In genomic region chr9:128218172-128218517, GRCh38 we compare ENCODE assay signal across 9 cellular contexts. TPM values are rescaled to one million over a fixed set of nuclear protein-coding genes. Genes with fewer than 3 reads are reported as not detected.
DNase-seq lines count a peak whose midpoint lies in the region; ATAC-seq, FAIRE-seq and TF ChIP-seq lines count a peak whose summit lies in the region.
"Had no signal": no experiment of that assay in that cellular context is flagged by ENCODE, and none has a peak within 500 bp of the region (broad histone marks: within the 10 kb centered on the region; RNA-seq: fewer than 3 reads in every experiment).

No MANE protein-coding gene starts in this region.

- BruUV-seq in Panc1 (replicated peaks; lab: Mats Ljungman, UMichigan) (no TSS peak), PC-9 (replicated peaks; lab: Mats Ljungman, UMichigan) (no TSS peak)

- no peaks in the 10 kb centered on the region; the same call in none of the 2 replicates for H3K79me1 ChIP-seq in H1 (ENCODE audit: low read depth, low read length)

- no peak for ATAC-seq in CD4-positive, alpha-beta T cell (ENCODE audit: poor library complexity)
- ATAC-seq in Panc1 (no peak), GM21423 (IDR thresholded peaks at IDR 0.05; ENCODE audit: unreplicated experiment) (no peak), HG02798 (IDR thresholded peaks at IDR 0.05; ENCODE audit: poor library complexity, unreplicated experiment) (no peak)

- DNase-seq in CD4-positive, alpha-beta T cell, result no peak
- DNase-seq in Panc1 (ENCODE audit: low read depth, low spot score) (no peak), H1 (ENCODE audit: low read depth in 1 of 2, low spot score in 2 of 2) (no peak), PC-9 (no peak), inferior parietal cortex (ENCODE audit: extremely low spot score) (no peak)
- DNase-seq: GF-D8 had no signal

- no peak overlapping the region for H3K27ac ChIP-seq in CD4-positive, alpha-beta T cell (ENCODE audit: low read depth, low read length)
- H3K27ac ChIP-seq in Panc1 (ENCODE audit: low read length) (no peak overlapping the region), H1 (ENCODE audit: low read depth, low read length) (no peak overlapping the region), neutrophil (no peak overlapping the region), PC-9 (no peak overlapping the region)

- H3K18ac ChIP-seq in H1 (ENCODE audit: extremely low read depth, low read length), result no peak overlapping the region; the same call in 1 of the 2 replicates

- intact Hi-C loops in CD4-positive, alpha-beta T cell (cut with DNase I, micrococcal nuclease), result loop anchor here in 1 of 2 experiments (2.0 kb wide), 2 partner anchors 13 to 33 kb away; no protein-coding TSS in a partner anchor
- intact Hi-C loops in Panc1 (cut with micrococcal nuclease; ENCODE audit: unreplicated experiment) (no loop called here), PC-9 (cut with micrococcal nuclease; ENCODE audit: unreplicated experiment) (no loop called here)

- H3K4me3 ChIP-seq in Panc1 (ENCODE audit: low read depth in 2 of 2, low read length in 2 of 2) (peak overlapping the region; percentile 27 to 48), H1 (ENCODE audit: extremely low read depth in 1 of 4, insufficient read depth in 2 of 4, low read depth in 3 of 4, low read length in 4 of 4) (peak overlapping the region; percentile 6 to 51 (median 18); a peak in 6 of 8 replicates), neutrophil (ENCODE audit: low read depth in 1 of 2, low read length in 1 of 2) (peak overlapping the region; percentile 48 to 51), PC-9 (no peak overlapping the region)

- peak overlapping the region; percentile 67; the same call in 1 of the 2 replicates for H2BK5ac ChIP-seq in H1 (ENCODE audit: low read depth, low read length)

- H3K14ac ChIP-seq in H1 (ENCODE audit: insufficient read length), result no peak overlapping the region

- no peak overlapping the region for H2BK120ac ChIP-seq in H1 (replicated peaks; ENCODE audit: low read depth, low read length)

- WGBS in H1 (ENCODE audit: extremely low coverage in 1 of 2, insufficient coverage in 1 of 2, insufficient read length in 1 of 2, insufficient replicate concordance in 2 of 2, low coverage in 1 of 2, low lambda C conversion rate in 2 of 2, missing lambda C conversion rate in 1 of 2), 2 experiments, result 60% methylated on average over 11 of the region's 11 CpGs; no CpG with 5 or more reads in 1 of the 2 experiments

- no peaks in the 10 kb centered on the region; the same call in 1 of the 2 replicates for H3K4me1 ChIP-seq in Panc1 (ENCODE audit: control insufficient read depth, insufficient read depth, low read length)
- H3K4me1 ChIP-seq in H1 (replicated peaks in 1 of 4; ENCODE audit: control insufficient read depth in 3 of 4, insufficient read depth in 4 of 4, low read length in 3 of 4), result peaks cover 0 to 12% (median 5%) of the 10 kb centered on the region in 4 experiments; a peak in 5 of 7 replicates
- H3K4me1 ChIP-seq in neutrophil (ENCODE audit: control insufficient read depth in 1 of 2, insufficient read depth in 1 of 2, low read depth in 1 of 2, low read length in 1 of 2), result peaks cover 13 to 18% of the 10 kb centered on the region in 2 experiments
- peaks cover 10% of the 10 kb centered on the region for H3K4me1 ChIP-seq in PC-9 (replicated peaks; ENCODE audit: insufficient read depth)

- no peak for TF ChIP-seq EP300 in H1 (IDR thresholded peaks at IDR 0.05; ENCODE audit: borderline replicate concordance in 1 of 2, low read depth in 2 of 2, low read length in 2 of 2)

- H3K9me2 ChIP-seq in PC-9 (ENCODE audit: insufficient read depth), result no peaks in the 10 kb centered on the region

- no peaks in the 10 kb centered on the region for H3K27me3 ChIP-seq in CD4-positive, alpha-beta T cell (ENCODE audit: control insufficient read depth, insufficient read depth, low read length)
- H3K27me3 ChIP-seq in Panc1 (ENCODE audit: control insufficient read depth, insufficient read depth, low read length) (no peaks in the 10 kb centered on the region), H1 (replicated peaks in 1 of 4; ENCODE audit: control insufficient read depth in 3 of 4, extremely low read depth in 1 of 4, insufficient read depth in 3 of 4, low read length in 3 of 4) (no peaks in the 10 kb centered on the region), neutrophil (peaks cover 7% of the 10 kb centered on the region), PC-9 (ENCODE audit: insufficient read depth, low read depth) (no peaks in the 10 kb centered on the region)

- no peak overlapping the region for H3K23ac ChIP-seq in H1 (ENCODE audit: insufficient read length)

- no peak overlapping the region for H2AFZ ChIP-seq in H1 (ENCODE audit: low read length)
- no peak overlapping the region for H2AFZ ChIP-seq in PC-9

- TF ChIP-seq POLR2A in H1 (IDR thresholded peaks at IDR 0.05; ENCODE audit: control extremely low read depth in 1 of 2, low read depth in 2 of 2, low read length in 2 of 2), result no peak

- 0 out of 2 replicates have a peak overlapping the region, but pooled peaks have one; percentile 4 for H2BK12ac ChIP-seq in H1 (ENCODE audit: low read depth, low read length)

- no peaks in the 10 kb centered on the region for H3K9me3 ChIP-seq in CD4-positive, alpha-beta T cell (ENCODE audit: control insufficient read depth, low read length)
- H3K9me3 ChIP-seq in Panc1 (ENCODE audit: control insufficient read depth, insufficient read depth, low read depth, low read length) (no peaks in the 10 kb centered on the region), H1 (ENCODE audit: insufficient read depth in 2 of 2, low read depth in 1 of 2, low read length in 1 of 2) (no peaks in the 10 kb centered on the region), neutrophil (no peaks in the 10 kb centered on the region), PC-9 (ENCODE audit: insufficient read depth, low read depth) (no peaks in the 10 kb centered on the region)

- CTCF ChIA-PET in CD4-positive, alpha-beta T cell (lab: Charles Lee), result interaction anchor here (1.0 kb wide), 1 partner anchor 32 kb away, joined by 3 read pairs; no protein-coding TSS in a partner anchor
- CTCF ChIA-PET in Panc1 (lab: Charles Lee), result no interaction called here
- CTCF ChIA-PET in H1 (lab: Charles Lee; ENCODE audit: partially characterized antibody), result interaction anchor here (0.6 to 3.3 kb wide), 11 partner anchors 9 to 120 kb away, joined by 3 to 14 read pairs (median 4); no protein-coding TSS in a partner anchor
- CTCF ChIA-PET in PC-9 (lab: Charles Lee), result no interaction called here

- no peak overlapping the region for H3K9ac ChIP-seq in H1 (replicated peaks in 1 of 4; ENCODE audit: extremely low read depth in 1 of 4, low read depth in 3 of 4, low read length in 3 of 4)

- H3K79me2 ChIP-seq in H1 (ENCODE audit: control insufficient read depth in 1 of 2, insufficient read depth in 2 of 2, low read length in 2 of 2), result no peaks in the 10 kb centered on the region
- H3K79me2 ChIP-seq in PC-9 (ENCODE audit: low read depth), result no peaks in the 10 kb centered on the region

- no peaks in the 10 kb centered on the region for H3K36me3 ChIP-seq in Panc1 (ENCODE audit: control insufficient read depth, insufficient read depth, low read length)
- peaks cover 6 to 18% (median 12%) of the 10 kb centered on the region in 4 experiments for H3K36me3 ChIP-seq in H1 (ENCODE audit: control insufficient read depth in 2 of 4, insufficient read depth in 4 of 4, low read length in 3 of 4)
- no peaks in the 10 kb centered on the region for H3K36me3 ChIP-seq in neutrophil
- no peaks in the 10 kb centered on the region for H3K36me3 ChIP-seq in PC-9 (ENCODE audit: low read depth)

- H3K4me2 ChIP-seq in H1 (ENCODE audit: insufficient read depth in 1 of 2, low read depth in 2 of 2, low read length in 2 of 2) (peak overlapping the region; percentile 65 to 75), PC-9 (no peak overlapping the region)

- peak overlapping the region; percentile 69 for H3K4me3 Mint-ChIP-seq in CD4-positive, alpha-beta T cell

- H3K23me2 ChIP-seq in H1 (ENCODE audit: low read depth, low read length), result 0 out of 2 replicates have a peak, but pooled peaks cover 2% of the 10 kb centered on the region

- H2BK15ac ChIP-seq in H1 (ENCODE audit: low read length), result no peak overlapping the region

- peak overlapping the region; percentile 67; the same call in 1 of the 2 replicates for H2AK5ac ChIP-seq in H1 (ENCODE audit: low read depth, low read length)

- H2BK20ac ChIP-seq in H1 (ENCODE audit: low read length), result no peak overlapping the region

- H4K8ac ChIP-seq in H1 (ENCODE audit: extremely low read depth, insufficient read depth, low read length), result peak overlapping the region; percentile 41; the same call in 1 of the 2 replicates

- H4K5ac ChIP-seq in H1 (ENCODE audit: insufficient read length, low read depth, low read length), result no peak overlapping the region

- FAIRE-seq in H1 (lab: Jason Lieb, UNC), result no peak

- H3K9me3 Mint-ChIP-seq in CD4-positive, alpha-beta T cell, result no peaks in the 10 kb centered on the region

- H3K4me1 Mint-ChIP-seq in CD4-positive, alpha-beta T cell (ENCODE audit: low read depth), result peaks cover 12% of the 10 kb centered on the region

- in situ Hi-C loops in Panc1 (cut with HindIII; ENCODE audit: low pct_unique_long_range_greater_than_20kb, low sequenced_read_pairs), result no loop called here

- H3F3A ChIP-seq in PC-9 (ENCODE audit: insufficient read depth, low read depth), result peaks cover 7% of the 10 kb centered on the region; the same call in 1 of the 2 replicates

- H3K36me3 Mint-ChIP-seq in CD4-positive, alpha-beta T cell (ENCODE audit: low read depth), result no peaks in the 10 kb centered on the region

- no peak overlapping the region for H3K4ac ChIP-seq in H1 (replicated peaks; ENCODE audit: insufficient read length, low read depth, low read length)

- H4K20me1 ChIP-seq in H1 (replicated peaks in 1 of 2; ENCODE audit: control insufficient read depth in 1 of 2, insufficient read depth in 2 of 2, low read length in 2 of 2) (peaks cover 1 to 13% of the 10 kb centered on the region in 2 experiments), PC-9 (ENCODE audit: insufficient read depth) (no peaks in the 10 kb centered on the region)

- no peak overlapping the region for H4K91ac ChIP-seq in H1 (replicated peaks; ENCODE audit: insufficient read length, low read length)

- POLR2A ChIA-PET in CD4-positive, alpha-beta T cell (lab: Charles Lee), result interaction anchor here (0.7 to 1.5 kb wide), 5 partner anchors 15 to 60 kb away, joined by 3 to 7 read pairs (median 5); partner anchors contain the start of genes BBLN, DNM1, GOLGA2 and SWI5
- POLR2A ChIA-PET in Panc1 (lab: Charles Lee) (no interaction called here), H1 (lab: Charles Lee; ENCODE audit: partially characterized antibody) (interaction anchor here (0.6 to 3.9 kb wide), 13 partner anchors 9 to 770 kb away, joined by 3 to 14 read pairs (median 4); partner anchors contain the start of gene BBLN), PC-9 (lab: Charles Lee; ENCODE audit: unreplicated experiment) (no interaction called here)

- no peaks in the 10 kb centered on the region for H3K27me3 Mint-ChIP-seq in CD4-positive, alpha-beta T cell

- H3K27ac Mint-ChIP-seq in CD4-positive, alpha-beta T cell, result peak overlapping the region; percentile 28

- no peak for TF ChIP-seq CTCF in CD4-positive, alpha-beta T cell (IDR thresholded peaks at IDR 0.05)
- TF ChIP-seq CTCF in Panc1 (IDR thresholded peaks at IDR 0.05) (no peak), H1 (IDR thresholded peaks at IDR 0.05; ENCODE audit: control extremely low read depth in 1 of 3, insufficient read depth in 1 of 3, low read depth in 1 of 3, low read length in 3 of 3) (no peak), neutrophil (IDR thresholded peaks at IDR 0.05) (no peak), PC-9 (conservative IDR thresholded peaks at IDR 0.05) (no peak)

- TF ChIP-seq RAD21 in H1 (IDR thresholded peaks at IDR 0.05 in 1 of 2, conservative IDR thresholded peaks at IDR 0.05 in 1 of 2; ENCODE audit: low read depth in 2 of 2, low read length in 2 of 2), result no peak

- no peak overlapping the region for H3K56ac ChIP-seq in H1 (replicated peaks; ENCODE audit: insufficient read length, low read depth, low read length)

RNA-seq across cellular contexts. Expression of gene DNM1, which starts 15.0 kb away (rescaled TPM):
- total RNA-seq in CD4-positive, alpha-beta T cell, result 1 to 10 TPM; 1.8 to 2.5 TPM
- total RNA-seq in Panc1 (2021; ENCODE audit: unreplicated experiment), result 18.7 TPM
- polyA plus RNA-seq in Panc1 (2012; ENCODE audit: insufficient read length), result 21.0 TPM
- 43.7 and 62.7 TPM in 2 replicates for total RNA-seq in H1 (2021; fragmentation: NEBNext Ultra II Directional; extraction: Animal tissue kit (Norgen Biotek cat#: 25700))
- 34.3 and 55.4 TPM in 2 replicates for polyA plus RNA-seq in H1 (2011; rRNA removed)
- 38.5 TPM for polyA plus RNA-seq in H1 (2011; cell fraction: cytosol; rRNA removed)
- 182 TPM for polyA plus RNA-seq in H1 (2011; cell fraction: nucleus; rRNA removed)
- 63.2 to 75.1 TPM (median 67.5 TPM) in 4 replicates for polyA plus RNA-seq in H1 (2012, experiment 1 of 2)
- polyA plus RNA-seq in H1 (2012, experiment 2 of 2), result 27.0 TPM
- polyA plus RNA-seq in H1 (2013, experiment 1 of 2), result 35.2 TPM
- polyA plus RNA-seq in H1 (2013, experiment 2 of 2), result 29.3 TPM
- polyA minus RNA-seq in H1 (2011; rRNA and poly(A)+ RNA removed), result 80.1 and 86.2 TPM in 2 replicates
- polyA minus RNA-seq in H1 (2011; cell fraction: cytosol; rRNA and poly(A)+ RNA removed), result 43.2 TPM
- 108 TPM for polyA minus RNA-seq in H1 (2011; cell fraction: nucleus; rRNA and poly(A)+ RNA removed)
- 134 and 148 TPM in 2 replicates for total RNA-seq in PC-9 (2021)

RNA-seq across cellular contexts. Expression of gene CIZ1, which starts 26.8 kb away (rescaled TPM):
- 100 to 1,000 TPM; 106 to 107 TPM for total RNA-seq in CD4-positive, alpha-beta T cell
- total RNA-seq in Panc1 (2021; ENCODE audit: unreplicated experiment) (111 TPM), PC-9 (2021) (164 and 213 TPM in 2 replicates)
- 78.0 TPM for polyA plus RNA-seq in Panc1 (2012; ENCODE audit: insufficient read length)
- 103 and 107 TPM in 2 replicates for total RNA-seq in H1 (2021; fragmentation: NEBNext Ultra II Directional; extraction: Animal tissue kit (Norgen Biotek cat#: 25700))
- polyA plus RNA-seq in H1 (2011; rRNA removed), result 66.0 and 87.0 TPM in 2 replicates
- polyA plus RNA-seq in H1 (2011; cell fraction: cytosol; rRNA removed), result 40.7 TPM
- polyA plus RNA-seq in H1 (2011; cell fraction: nucleus; rRNA removed), result 107 TPM
- 80.8 to 92.5 TPM (median 90.4 TPM) in 4 replicates for polyA plus RNA-seq in H1 (2012, experiment 1 of 2)
- 78.0 TPM for polyA plus RNA-seq in H1 (2012, experiment 2 of 2)
- 77.5 TPM for polyA plus RNA-seq in H1 (2013, experiment 1 of 2)
- 83.3 TPM for polyA plus RNA-seq in H1 (2013, experiment 2 of 2)
- 38.7 and 39.7 TPM in 2 replicates for polyA minus RNA-seq in H1 (2011; rRNA and poly(A)+ RNA removed)
- polyA minus RNA-seq in H1 (2011; cell fraction: cytosol; rRNA and poly(A)+ RNA removed), result 51.8 TPM
- polyA minus RNA-seq in H1 (2011; cell fraction: nucleus; rRNA and poly(A)+ RNA removed), result 36.3 TPM

RNA-seq across cellular contexts. Expression of gene GOLGA2, which starts 57.7 kb away (rescaled TPM):
- total RNA-seq in CD4-positive, alpha-beta T cell, result 10 to 100 TPM; 44.3 to 48.3 TPM
- total RNA-seq in Panc1 (2021; ENCODE audit: unreplicated experiment), result 69.6 TPM
- polyA plus RNA-seq in Panc1 (2012; ENCODE audit: insufficient read length), result 70.6 TPM
- 43.6 and 50.1 TPM in 2 replicates for total RNA-seq in H1 (2021; fragmentation: NEBNext Ultra II Directional; extraction: Animal tissue kit (Norgen Biotek cat#: 25700))
- 13.1 and 15.9 TPM in 2 replicates for polyA plus RNA-seq in H1 (2011; rRNA removed)
- polyA plus RNA-seq in H1 (2011; cell fraction: cytosol; rRNA removed), result 22.9 TPM
- polyA plus RNA-seq in H1 (2011; cell fraction: nucleus; rRNA removed), result 30.3 TPM
- polyA plus RNA-seq in H1 (2012, experiment 1 of 2), result 30.5 to 43.8 TPM (median 37.6 TPM) in 4 replicates
- polyA plus RNA-seq in H1 (2012, experiment 2 of 2), result 16.1 TPM
- polyA plus RNA-seq in H1 (2013, experiment 1 of 2), result 29.7 TPM
- polyA plus RNA-seq in H1 (2013, experiment 2 of 2), result 31.5 TPM
- 14.7 and 17.2 TPM in 2 replicates for polyA minus RNA-seq in H1 (2011; rRNA and poly(A)+ RNA removed)
- polyA minus RNA-seq in H1 (2011; cell fraction: cytosol; rRNA and poly(A)+ RNA removed), result 13.5 TPM
- polyA minus RNA-seq in H1 (2011; cell fraction: nucleus; rRNA and poly(A)+ RNA removed), result 22.6 TPM
- 175 and 188 TPM in 2 replicates for total RNA-seq in PC-9 (2021)

RNA-seq across cellular contexts. Expression of gene SWI5, which starts 57.9 kb away (rescaled TPM):
- 1 to 10 TPM; 3.0 to 4.1 TPM for total RNA-seq in CD4-positive, alpha-beta T cell
- total RNA-seq in Panc1 (2021; ENCODE audit: unreplicated experiment), result 28.3 TPM
- polyA plus RNA-seq in Panc1 (2012; ENCODE audit: insufficient read length), result 31.2 TPM
- 25.5 and 29.0 TPM in 2 replicates for total RNA-seq in H1 (2021; fragmentation: NEBNext Ultra II Directional; extraction: Animal tissue kit (Norgen Biotek cat#: 25700))
- 54.6 and 59.5 TPM in 2 replicates for polyA plus RNA-seq in H1 (2011; rRNA removed)
- 63.6 TPM for polyA plus RNA-seq in H1 (2011; cell fraction: cytosol; rRNA removed)
- 34.7 TPM for polyA plus RNA-seq in H1 (2011; cell fraction: nucleus; rRNA removed)
- 34.0 to 43.9 TPM (median 40.7 TPM) in 4 replicates for polyA plus RNA-seq in H1 (2012, experiment 1 of 2)
- polyA plus RNA-seq in H1 (2012, experiment 2 of 2), result 21.8 TPM
- polyA plus RNA-seq in H1 (2013, experiment 1 of 2), result 29.0 TPM
- 30.0 TPM for polyA plus RNA-seq in H1 (2013, experiment 2 of 2)
- polyA minus RNA-seq in H1 (2011; rRNA and poly(A)+ RNA removed), result 27.7 and 27.8 TPM in 2 replicates
- 5.5 TPM for polyA minus RNA-seq in H1 (2011; cell fraction: cytosol; rRNA and poly(A)+ RNA removed)
- polyA minus RNA-seq in H1 (2011; cell fraction: nucleus; rRNA and poly(A)+ RNA removed), result 11.5 TPM
- total RNA-seq in PC-9 (2021), result 70.4 and 86.0 TPM in 2 replicates

RNA-seq across cellular contexts. Expression of gene BBLN, which starts 58.1 kb away (rescaled TPM):
- 10 to 100 TPM; 53.6 to 55.9 TPM for total RNA-seq in CD4-positive, alpha-beta T cell
- 48.5 TPM for total RNA-seq in Panc1 (2021; ENCODE audit: unreplicated experiment)
- 62.5 TPM for polyA plus RNA-seq in Panc1 (2012; ENCODE audit: insufficient read length)
- 63.1 and 66.4 TPM in 2 replicates for total RNA-seq in H1 (2021; fragmentation: NEBNext Ultra II Directional; extraction: Animal tissue kit (Norgen Biotek cat#: 25700))
- 164 and 264 TPM in 2 replicates for polyA plus RNA-seq in H1 (2011; rRNA removed)
- 116 TPM for polyA plus RNA-seq in H1 (2011; cell fraction: cytosol; rRNA removed)
- 130 TPM for polyA plus RNA-seq in H1 (2011; cell fraction: nucleus; rRNA removed)
- 55.4 to 92.3 TPM (median 90.9 TPM) in 4 replicates for polyA plus RNA-seq in H1 (2012, experiment 1 of 2)
- 146 TPM for polyA plus RNA-seq in H1 (2012, experiment 2 of 2)
- 82.3 TPM for polyA plus RNA-seq in H1 (2013, experiment 1 of 2)
- polyA plus RNA-seq in H1 (2013, experiment 2 of 2), result 81.6 TPM
- 11.2 and 14.2 TPM in 2 replicates for polyA minus RNA-seq in H1 (2011; rRNA and poly(A)+ RNA removed)
- polyA minus RNA-seq in H1 (2011; cell fraction: cytosol; rRNA and poly(A)+ RNA removed), result 40.3 TPM
- 35.9 TPM for polyA minus RNA-seq in H1 (2011; cell fraction: nucleus; rRNA and poly(A)+ RNA removed)
- total RNA-seq in PC-9 (2021), result 154 and 213 TPM in 2 replicates

Comparison
In these comparisons a context has a peak if more than half of its experiments do, and no peak if none do; other contexts are left out.
1. CTCF ChIA-PET loops: an anchor here in CD4-positive, alpha-beta T cell (1.0 kb wide) and H1 (0.6 to 3.3 kb wide); none called in Panc1 and PC-9.
2. POLR2A ChIA-PET loops: an anchor here in CD4-positive, alpha-beta T cell (0.7 to 1.5 kb wide) and H1 (0.6 to 3.9 kb wide); none called in Panc1 and PC-9.